Comparison of ENCODE assay signal across 7 cellular contexts in the genomic region with DNA sequence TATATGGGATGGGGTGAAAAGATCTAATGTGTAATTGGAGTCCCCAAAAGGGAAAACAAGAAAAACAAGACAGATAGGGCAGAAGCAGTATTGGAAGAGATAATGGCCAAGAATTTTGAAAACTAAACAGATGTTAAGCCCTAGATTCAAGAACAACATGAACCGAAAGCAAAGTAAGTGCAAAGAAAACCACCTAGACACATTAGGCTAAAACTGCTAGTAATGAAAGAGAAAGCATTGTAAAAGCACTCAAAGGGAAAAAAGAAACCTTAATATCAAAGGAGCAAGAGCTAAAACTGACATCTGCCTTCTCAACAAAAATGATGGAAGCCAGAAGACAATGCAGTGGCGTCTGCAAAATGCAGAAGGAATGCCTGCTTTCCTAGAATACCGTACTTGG.
A peak's percentile ranks its signal among the peaks of the same experiment; 100 is the strongest.
DNase-seq lines count a peak whose midpoint lies in the region; ATAC-seq and TF ChIP-seq lines count a peak whose summit lies in the region.
"Not testable (repeated sequence)": the region's sequence is repeated elsewhere in the genome, so short reads cannot be mapped to it uniquely, and the experiment has no call there.

No MANE protein-coding gene starts in this region.

- ATAC-seq in GM18511 (IDR thresholded peaks at IDR 0.05; ENCODE audit: unreplicated experiment) (peak; percentile 67), GM19025 (IDR thresholded peaks at IDR 0.05; ENCODE audit: low read depth, unreplicated experiment) (peak; percentile 73), GM21390 (IDR thresholded peaks at IDR 0.05; ENCODE audit: unreplicated experiment) (peak; percentile 77), HG02610 (IDR thresholded peaks at IDR 0.05; ENCODE audit: unreplicated experiment) (peak; percentile 64), HG02938 (IDR thresholded peaks at IDR 0.05; ENCODE audit: unreplicated experiment) (peak; percentile 51), activated B cell treated with CpG ODN at 0.5 μM for 24 hours (ENCODE audit: low read depth) (peak; percentile 25)

- peaks cover 21% of the 10 kb centered on the region for H3K4me1 Mint-ChIP-seq in activated B cell treated with CpG ODN at 0.5 μM for 24 hours
- not testable (repeated sequence) for H3K4me1 Mint-ChIP-seq in immature natural killer cell

- TF ChIP-seq CTCF in activated B cell treated with CpG ODN at 0.5 μM for 24 hours (IDR thresholded peaks at IDR 0.05) = not testable (repeated sequence)

- CTCF ChIA-PET in activated B cell treated with CpG ODN at 0.5 μM for 24 hours (lab: Charles Lee) = not testable (repeated sequence)

- not testable (repeated sequence) for H3K27me3 Mint-ChIP-seq in activated B cell treated with CpG ODN at 0.5 μM for 24 hours; immature natural killer cell (ENCODE audit: low read depth in 3 of 3)

- not testable (repeated sequence) for H3K36me3 Mint-ChIP-seq in activated B cell treated with CpG ODN at 0.5 μM for 24 hours (ENCODE audit: low read depth); immature natural killer cell

- intact Hi-C loops in activated B cell treated with CpG ODN at 0.5 μM for 24 hours (cut with micrococcal nuclease) = not testable (repeated sequence)

- not testable (repeated sequence) for H3K9me3 Mint-ChIP-seq in activated B cell treated with CpG ODN at 0.5 μM for 24 hours, immature natural killer cell

- H3K4me3 Mint-ChIP-seq in activated B cell treated with CpG ODN at 0.5 μM for 24 hours = not testable (repeated sequence)
- peak overlapping the region in 4 of 5 donors; percentile 1 to 32 (median 24) for H3K4me3 Mint-ChIP-seq in immature natural killer cell

- not testable (repeated sequence) for DNase-seq in activated B cell treated with CpG ODN at 0.5 μM for 24 hours, immature natural killer cell

- not testable (repeated sequence) for H3K27ac Mint-ChIP-seq in activated B cell treated with CpG ODN at 0.5 μM for 24 hours
- peak overlapping the region in 3 of 6 donors; percentile 43 to 57 (median 49) for H3K27ac Mint-ChIP-seq in immature natural killer cell

- POLR2A ChIA-PET in activated B cell treated with CpG ODN at 0.5 μM for 24 hours (lab: Charles Lee) = not testable (repeated sequence)

Comparison
In these comparisons a context has a peak if more than half of its experiments do, and no peak if none do; other contexts are left out.
1. ATAC-seq: peak in every context shown above with its lines; median percentile 77 in GM21390; 73 in GM19025; 67 in GM18511; 64 in HG02610; 51 in HG02938; 25 in activated B cell treated with CpG ODN at 0.5 μM for 24 hours.